In genomic region chr11:59617876-59618275, GRCh38 we compare ENCODE assay signal across 26 cellular contexts.
"Had no signal": no experiment of that assay in that cellular context is flagged by ENCODE, and none has a peak within 500 bp of the region (broad histone marks: within the 10 kb centered on the region; RNA-seq: fewer than 3 reads in every experiment).

No MANE protein-coding gene starts in this region.

- H3K36me3 Mint-ChIP-seq: naive B cell had no signal

- DNase-seq: activated CD4-positive, alpha-beta T cell treated with anti-CD3 and anti-CD28 coated beads for 36 hours; activated CD4-positive, alpha-beta T cell treated with anti-CD3 and anti-CD28 coated beads, Interleukin-2, amount 50 U/mL, for 48 hours; activated CD4-positive, CD25-positive, alpha-beta regulatory T cell; activated effector memory CD4-positive, alpha-beta T cell treated with anti-CD3 and anti-CD28 coated beads, Interleukin-2, amount 50 U/mL, for 16 hours; activated naive CD4-positive, alpha-beta T cell treated with anti-CD3 and anti-CD28 coated beads for 36 hours; amniotic stem cell; brain microvascular endothelial cell; dorsolateral prefrontal cortex; effector memory CD4-positive, alpha-beta T cell; left cardiac atrium; left ventricle myocardium superior; naive B cell; pancreas; psoas muscle; sigmoid colon; small intestine; stimulated activated CD4-positive, alpha-beta T cell treated with anti-CD3 and anti-CD28 coated beads, Interleukin-4, amount 100 ng/mL, for 24 hours; T-cell; upper lobe of left lung had no signal

- H3K36me3 ChIP-seq: brain microvascular endothelial cell, gastroesophageal sphincter, pancreas, sigmoid colon, upper lobe of left lung had no signal

- H3K27ac ChIP-seq: brain microvascular endothelial cell, coronary artery, gastroesophageal sphincter, pancreas, sigmoid colon, upper lobe of left lung had no signal

- H3K27me3 Mint-ChIP-seq: activated CD4-positive, alpha-beta T cell treated with anti-CD3 and anti-CD28 coated beads for 36 hours; naive B cell; stimulated activated naive CD8-positive, alpha-beta T cell treated with anti-CD3 and anti-CD28 coated beads, Interleukin-15, Interleukin-2, amounts not matched to agents 100 ng/mL and 50 ng/mL, for 24 hours; T-cell had no signal

- H3K9me3 ChIP-seq: gastroesophageal sphincter, pancreas, psoas muscle, sigmoid colon, upper lobe of left lung had no signal

- H3K4me3 Mint-ChIP-seq: activated naive CD4-positive, alpha-beta T cell treated with anti-CD3 and anti-CD28 coated beads for 36 hours; stimulated activated naive CD8-positive, alpha-beta T cell treated with anti-CD3 and anti-CD28 coated beads, Interleukin-15, Interleukin-2, amounts not matched to agents 100 ng/mL and 50 ng/mL, for 24 hours had no signal

- FAIRE-seq: astrocyte, keratinocyte, pancreas, small intestine had no signal

- H3K9me3 Mint-ChIP-seq: activated naive CD4-positive, alpha-beta T cell treated with anti-CD3 and anti-CD28 coated beads for 36 hours; naive B cell; stimulated activated effector memory CD8-positive, alpha-beta T cell treated with anti-CD3 and anti-CD28 coated beads, Interleukin-12 subunit alpha, Interleukin-12 subunit beta, amount 100 ng/mL, for 72 hours; stimulated activated naive CD8-positive, alpha-beta T cell treated with anti-CD3 and anti-CD28 coated beads, Interleukin-15, Interleukin-2, amounts not matched to agents 100 ng/mL and 50 ng/mL, for 24 hours; T-cell had no signal

- H3K4me3 ChIP-seq: coronary artery, gastroesophageal sphincter, hepatocyte, pancreas, psoas muscle, sigmoid colon, upper lobe of left lung had no signal

- ATAC-seq: activated CD4-positive, alpha-beta T cell treated with anti-CD3 and anti-CD28 coated beads for 36 hours; gastroesophageal sphincter; left cardiac atrium; left ventricle myocardium superior; pancreas; psoas muscle; stimulated activated effector memory CD8-positive, alpha-beta T cell treated with anti-CD3 and anti-CD28 coated beads, Interleukin-12 subunit alpha, Interleukin-12 subunit beta, amount 100 ng/mL, for 72 hours; T-cell had no signal

- H3K27me3 ChIP-seq: brain microvascular endothelial cell, dorsolateral prefrontal cortex, gastroesophageal sphincter, hepatocyte, pancreas, sigmoid colon, upper lobe of left lung had no signal

- H3K27ac Mint-ChIP-seq: activated naive CD4-positive, alpha-beta T cell treated with anti-CD3 and anti-CD28 coated beads for 36 hours; stimulated activated effector memory CD8-positive, alpha-beta T cell treated with anti-CD3 and anti-CD28 coated beads, Interleukin-12 subunit alpha, Interleukin-12 subunit beta, amount 100 ng/mL, for 72 hours; stimulated activated naive CD8-positive, alpha-beta T cell treated with anti-CD3 and anti-CD28 coated beads, Interleukin-15, Interleukin-2, amounts not matched to agents 100 ng/mL and 50 ng/mL, for 24 hours; T-cell had no signal
